In the genomic region with DNA sequence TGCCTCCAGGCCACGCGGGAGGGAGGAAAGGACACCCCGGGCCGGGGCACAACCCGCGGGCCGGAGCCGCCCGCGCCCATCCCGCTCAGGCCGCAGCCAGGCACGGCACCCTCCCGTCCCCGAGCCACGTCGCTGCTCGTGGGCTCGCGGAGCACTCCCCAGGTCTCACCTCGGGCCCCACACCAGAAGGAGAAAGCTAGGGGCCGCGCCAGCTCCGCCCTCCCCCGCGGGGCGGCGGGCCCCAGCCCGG, we compare ENCODE assay signal across 8 cellular contexts. TPM values are rescaled to one million over a fixed set of nuclear protein-coding genes. Genes with fewer than 3 reads are reported as not detected.
DNase-seq lines count a peak whose midpoint lies in the region; ATAC-seq and TF ChIP-seq lines count a peak whose summit lies in the region.

No MANE protein-coding gene starts in this region.

- H3K27me3 ChIP-seq in iPS-20b (ENCODE audit: insufficient read depth, low read length) (no peaks in the 10 kb centered on the region), suprapubic skin (no peaks in the 10 kb centered on the region)

- no peaks in the 10 kb centered on the region for H3K27me3 Mint-ChIP-seq in T-helper 1 cell treated with Interleukin-12 subunit alpha and Interleukin-12 subunit beta and Interleukin-4 antibody, amounts not matched to agents 30 μg/mL and 1 μg/mL, for 36 hours (ENCODE audit: low read depth)
- no peaks in the 10 kb centered on the region for H3K27me3 Mint-ChIP-seq in activated CD4-positive, alpha-beta memory T cell treated with anti-CD3 and anti-CD28 coated beads, Interleukin-2, amount 10 ng/mL, durations not matched to agents 7 days and 5 days

- CTCF ChIA-PET in activated CD4-positive, alpha-beta memory T cell treated with anti-CD3 and anti-CD28 coated beads, Interleukin-2, amount 10 ng/mL, durations not matched to agents 7 days and 5 days (lab: Charles Lee), result interaction anchor here (1.0 to 1.5 kb wide), 3 partner anchors 23 to 236 kb away, joined by 3 read pairs; no protein-coding TSS in a partner anchor

- peaks cover 13% of the 10 kb centered on the region for H3K36me3 ChIP-seq in iPS-20b (ENCODE audit: insufficient read depth, low read depth, low read length)
- H3K36me3 ChIP-seq in suprapubic skin, result no peaks in the 10 kb centered on the region

- H3K36me3 Mint-ChIP-seq in T-helper 1 cell treated with Interleukin-12 subunit alpha and Interleukin-12 subunit beta and Interleukin-4 antibody, amounts not matched to agents 30 μg/mL and 1 μg/mL, for 36 hours (ENCODE audit: low read depth), result peaks cover 19% of the 10 kb centered on the region
- peaks cover 33% of the 10 kb centered on the region for H3K36me3 Mint-ChIP-seq in activated CD4-positive, alpha-beta memory T cell treated with anti-CD3 and anti-CD28 coated beads, Interleukin-2, amount 10 ng/mL, durations not matched to agents 7 days and 5 days (ENCODE audit: low read depth)

- H3K27ac ChIP-seq in iPS-20b (ENCODE audit: low read length) (peak overlapping the region; percentile 79), suprapubic skin (peak overlapping the region; percentile 99)

- H3K9me3 Mint-ChIP-seq in T-helper 1 cell treated with Interleukin-12 subunit alpha and Interleukin-12 subunit beta and Interleukin-4 antibody, amounts not matched to agents 30 μg/mL and 1 μg/mL, for 36 hours, result no peaks in the 10 kb centered on the region
- no peaks in the 10 kb centered on the region for H3K9me3 Mint-ChIP-seq in activated CD4-positive, alpha-beta memory T cell treated with anti-CD3 and anti-CD28 coated beads, Interleukin-2, amount 10 ng/mL, durations not matched to agents 7 days and 5 days

- H3K4me1 Mint-ChIP-seq in T-helper 1 cell treated with Interleukin-12 subunit alpha and Interleukin-12 subunit beta and Interleukin-4 antibody, amounts not matched to agents 30 μg/mL and 1 μg/mL, for 36 hours (ENCODE audit: low read depth), result peaks cover 56% of the 10 kb centered on the region
- peaks cover 68% of the 10 kb centered on the region for H3K4me1 Mint-ChIP-seq in activated CD4-positive, alpha-beta memory T cell treated with anti-CD3 and anti-CD28 coated beads, Interleukin-2, amount 10 ng/mL, durations not matched to agents 7 days and 5 days

- peak overlapping the region; percentile 85 for H3K27ac Mint-ChIP-seq in T-helper 1 cell treated with Interleukin-12 subunit alpha and Interleukin-12 subunit beta and Interleukin-4 antibody, amounts not matched to agents 30 μg/mL and 1 μg/mL, for 36 hours
- peak overlapping the region; percentile 100 for H3K27ac Mint-ChIP-seq in activated CD4-positive, alpha-beta memory T cell treated with anti-CD3 and anti-CD28 coated beads, Interleukin-2, amount 10 ng/mL, durations not matched to agents 7 days and 5 days

- DNase-seq in T-helper 1 cell (no peak), suprapubic skin (ENCODE audit: low spot score in 2 of 2) (no peak), HuH-7.5 (ENCODE audit: low spot score) (no peak), GM19240 (ENCODE audit: insufficient read length, low spot score) (no peak), left lobe of liver (ENCODE audit: low spot score) (no peak)
- no peak for DNase-seq in activated CD4-positive, alpha-beta memory T cell treated with anti-CD3 and anti-CD28 coated beads, Interleukin-2, amount 10 ng/mL, durations not matched to agents 7 days and 5 days

- POLR2A ChIA-PET in activated CD4-positive, alpha-beta memory T cell treated with anti-CD3 and anti-CD28 coated beads, Interleukin-2, amount 10 ng/mL, durations not matched to agents 7 days and 5 days (lab: Charles Lee), result interaction anchor here (0.6 to 4.1 kb wide), 33 partner anchors 10 to 754 kb away, joined by 3 to 52 read pairs (median 5); a partner anchor contains a TSS

- H3K4me1 ChIP-seq in iPS-20b (ENCODE audit: insufficient read depth, low read length), result peaks cover 24% of the 10 kb centered on the region
- peaks cover 77% of the 10 kb centered on the region for H3K4me1 ChIP-seq in suprapubic skin

- TF ChIP-seq EP300 in suprapubic skin (IDR thresholded peaks at IDR 0.05), result no peak

- H3K4me3 ChIP-seq in iPS-20b (ENCODE audit: low read length), result peak overlapping the region; percentile 95
- H3K4me3 ChIP-seq in suprapubic skin, result peak overlapping the region; percentile 80

- H3K9ac ChIP-seq in iPS-20b (ENCODE audit: low read depth, low read length), result peak overlapping the region; percentile 99

- no peaks in the 10 kb centered on the region for H3K9me3 ChIP-seq in iPS-20b (ENCODE audit: insufficient read depth, low read depth, low read length)
- H3K9me3 ChIP-seq in suprapubic skin, result no peaks in the 10 kb centered on the region

- peak overlapping the region; percentile 96 for H3K4me3 Mint-ChIP-seq in T-helper 1 cell treated with Interleukin-12 subunit alpha and Interleukin-12 subunit beta and Interleukin-4 antibody, amounts not matched to agents 30 μg/mL and 1 μg/mL, for 36 hours
- H3K4me3 Mint-ChIP-seq in activated CD4-positive, alpha-beta memory T cell treated with anti-CD3 and anti-CD28 coated beads, Interleukin-2, amount 10 ng/mL, durations not matched to agents 7 days and 5 days, result peak overlapping the region; percentile 100

- no peak for TF ChIP-seq CTCF in suprapubic skin (IDR thresholded peaks at IDR 0.05)

- ATAC-seq in left lobe of liver, result no peak

- WGBS in suprapubic skin, result no CpG with 5 or more reads among the region's 29 CpGs

- TF ChIP-seq POLR2A in suprapubic skin (IDR thresholded peaks at IDR 0.05), result peak in 1 of 2 donors; percentile 89

RNA-seq across cellular contexts. Expression of a gene that starts 0.6 kb away (rescaled TPM):
- 100 to 1,000 TPM; 190 to 193 TPM for total RNA-seq in activated CD4-positive, alpha-beta memory T cell treated with anti-CD3 and anti-CD28 coated beads, Interleukin-2, amount 10 ng/mL, durations not matched to agents 7 days and 5 days
- total RNA-seq in suprapubic skin (100 to 1,000 TPM; 263 to 400 (median 287) TPM), left lobe of liver (490 TPM)

RNA-seq across cellular contexts. Expression of a gene that starts 0.9 kb away (rescaled TPM):
- 100 to 1,000 TPM; 282 to 290 TPM for total RNA-seq in activated CD4-positive, alpha-beta memory T cell treated with anti-CD3 and anti-CD28 coated beads, Interleukin-2, amount 10 ng/mL, durations not matched to agents 7 days and 5 days
- total RNA-seq in suprapubic skin, result 100 to 1,000 TPM; 126 to 233 (median 165) TPM
- total RNA-seq in left lobe of liver, result 74.5 TPM

RNA-seq across cellular contexts. Expression of a gene that starts 41.2 kb away (rescaled TPM):
- 10 to 100 TPM; 14.1 to 15.0 TPM for total RNA-seq in activated CD4-positive, alpha-beta memory T cell treated with anti-CD3 and anti-CD28 coated beads, Interleukin-2, amount 10 ng/mL, durations not matched to agents 7 days and 5 days
- total RNA-seq in suprapubic skin, result 100 to 1,000 TPM in 2 of 4 donors, 10 to 100 TPM in 2; 70.0 to 185 (median 95.5) TPM
- total RNA-seq in left lobe of liver, result 27.6 TPM
